1 cellular context compared by ENCODE assay signal in genomic region chr12:53053223-53054111, GRCh38.
TF ChIP-seq lines count a peak whose summit lies in the region.

No MANE protein-coding gene starts in this region.

TF ChIP-seq in HepG2, 621 proteins besides CTCF, POLR2A, EP300 and RAD21 (continued from another document):
- TF ChIP-seq SP5 (CRISPR knock-in tag; IDR thresholded peaks at IDR 0.05; ENCODE audit: borderline replicate concordance, low read depth) = no peak
- no peak for TF ChIP-seq ZNF556 (CRISPR knock-in tag; IDR thresholded peaks at IDR 0.05; ENCODE audit: borderline replicate concordance)
- TF ChIP-seq RBM22 (optimal IDR thresholded peaks at IDR 0.05; ENCODE audit: low read length) = peak; percentile 39
- TF ChIP-seq NBN (conservative IDR thresholded peaks at IDR 0.05) = no peak
- TF ChIP-seq ZBTB7A (CRISPR knock-in tag; IDR thresholded peaks at IDR 0.05) = no peak; the same call in 1 of the 2 replicates
- TF ChIP-seq KDM1A (CRISPR knock-in tag; IDR thresholded peaks at IDR 0.05) = peak; percentile 32; the same call in 1 of the 2 replicates
- peak; percentile 68 for TF ChIP-seq RARA (CRISPR knock-in tag; IDR thresholded peaks at IDR 0.05)
- 0 out of 2 replicates have a peak, but pooled peaks have one; percentile 46 for TF ChIP-seq MIER3 (CRISPR knock-in tag; IDR thresholded peaks at IDR 0.05; ENCODE audit: borderline replicate concordance)
- no peak for TF ChIP-seq ZNF260 (CRISPR knock-in tag; IDR thresholded peaks at IDR 0.05; ENCODE audit: borderline replicate concordance, low read depth)
- no peak for TF ChIP-seq TBP (CRISPR knock-in tag; IDR thresholded peaks at IDR 0.05)
- TF ChIP-seq ZNF224 (CRISPR knock-in tag; IDR thresholded peaks at IDR 0.05) = no peak
- no peak for TF ChIP-seq ZFP90 (CRISPR knock-in tag; IDR thresholded peaks at IDR 0.05; ENCODE audit: borderline replicate concordance)
- no peak for TF ChIP-seq JDP2 (CRISPR knock-in tag; IDR thresholded peaks at IDR 0.05; ENCODE audit: borderline replicate concordance)
- TF ChIP-seq HDAC2 (CRISPR knock-in tag; IDR thresholded peaks at IDR 0.05) = no peak
- TF ChIP-seq ZNF24 (IDR thresholded peaks at IDR 0.05) = no peak
- TF ChIP-seq ZNF781 (CRISPR knock-in tag; IDR thresholded peaks at IDR 0.05; ENCODE audit: borderline replicate concordance, not compliant biosample characterization) = no peak
- TF ChIP-seq, protein P1, sequence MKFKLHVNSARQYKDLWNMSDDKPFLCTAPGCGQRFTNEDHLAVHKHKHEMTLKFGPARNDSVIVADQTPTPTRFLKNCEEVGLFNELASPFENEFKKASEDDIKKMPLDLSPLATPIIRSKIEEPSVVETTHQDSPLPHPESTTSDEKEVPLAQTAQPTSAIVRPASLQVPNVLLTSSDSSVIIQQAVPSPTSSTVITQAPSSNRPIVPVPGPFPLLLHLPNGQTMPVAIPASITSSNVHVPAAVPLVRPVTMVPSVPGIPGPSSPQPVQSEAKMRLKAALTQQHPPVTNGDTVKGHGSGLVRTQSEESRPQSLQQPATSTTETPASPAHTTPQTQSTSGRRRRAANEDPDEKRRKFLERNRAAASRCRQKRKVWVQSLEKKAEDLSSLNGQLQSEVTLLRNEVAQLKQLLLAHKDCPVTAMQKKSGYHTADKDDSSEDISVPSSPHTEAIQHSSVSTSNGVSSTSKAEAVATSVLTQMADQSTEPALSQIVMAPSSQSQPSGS (CRISPR knock-in tag; IDR thresholded peaks at IDR 0.05) = no peak
- no peak for TF ChIP-seq TCF12 (IDR thresholded peaks at IDR 0.05)
- TF ChIP-seq TCF12 (CRISPR knock-in tag; IDR thresholded peaks at IDR 0.05) = 0 out of 2 replicates have a peak, but pooled peaks have one; percentile 20
- TF ChIP-seq, protein P2, sequence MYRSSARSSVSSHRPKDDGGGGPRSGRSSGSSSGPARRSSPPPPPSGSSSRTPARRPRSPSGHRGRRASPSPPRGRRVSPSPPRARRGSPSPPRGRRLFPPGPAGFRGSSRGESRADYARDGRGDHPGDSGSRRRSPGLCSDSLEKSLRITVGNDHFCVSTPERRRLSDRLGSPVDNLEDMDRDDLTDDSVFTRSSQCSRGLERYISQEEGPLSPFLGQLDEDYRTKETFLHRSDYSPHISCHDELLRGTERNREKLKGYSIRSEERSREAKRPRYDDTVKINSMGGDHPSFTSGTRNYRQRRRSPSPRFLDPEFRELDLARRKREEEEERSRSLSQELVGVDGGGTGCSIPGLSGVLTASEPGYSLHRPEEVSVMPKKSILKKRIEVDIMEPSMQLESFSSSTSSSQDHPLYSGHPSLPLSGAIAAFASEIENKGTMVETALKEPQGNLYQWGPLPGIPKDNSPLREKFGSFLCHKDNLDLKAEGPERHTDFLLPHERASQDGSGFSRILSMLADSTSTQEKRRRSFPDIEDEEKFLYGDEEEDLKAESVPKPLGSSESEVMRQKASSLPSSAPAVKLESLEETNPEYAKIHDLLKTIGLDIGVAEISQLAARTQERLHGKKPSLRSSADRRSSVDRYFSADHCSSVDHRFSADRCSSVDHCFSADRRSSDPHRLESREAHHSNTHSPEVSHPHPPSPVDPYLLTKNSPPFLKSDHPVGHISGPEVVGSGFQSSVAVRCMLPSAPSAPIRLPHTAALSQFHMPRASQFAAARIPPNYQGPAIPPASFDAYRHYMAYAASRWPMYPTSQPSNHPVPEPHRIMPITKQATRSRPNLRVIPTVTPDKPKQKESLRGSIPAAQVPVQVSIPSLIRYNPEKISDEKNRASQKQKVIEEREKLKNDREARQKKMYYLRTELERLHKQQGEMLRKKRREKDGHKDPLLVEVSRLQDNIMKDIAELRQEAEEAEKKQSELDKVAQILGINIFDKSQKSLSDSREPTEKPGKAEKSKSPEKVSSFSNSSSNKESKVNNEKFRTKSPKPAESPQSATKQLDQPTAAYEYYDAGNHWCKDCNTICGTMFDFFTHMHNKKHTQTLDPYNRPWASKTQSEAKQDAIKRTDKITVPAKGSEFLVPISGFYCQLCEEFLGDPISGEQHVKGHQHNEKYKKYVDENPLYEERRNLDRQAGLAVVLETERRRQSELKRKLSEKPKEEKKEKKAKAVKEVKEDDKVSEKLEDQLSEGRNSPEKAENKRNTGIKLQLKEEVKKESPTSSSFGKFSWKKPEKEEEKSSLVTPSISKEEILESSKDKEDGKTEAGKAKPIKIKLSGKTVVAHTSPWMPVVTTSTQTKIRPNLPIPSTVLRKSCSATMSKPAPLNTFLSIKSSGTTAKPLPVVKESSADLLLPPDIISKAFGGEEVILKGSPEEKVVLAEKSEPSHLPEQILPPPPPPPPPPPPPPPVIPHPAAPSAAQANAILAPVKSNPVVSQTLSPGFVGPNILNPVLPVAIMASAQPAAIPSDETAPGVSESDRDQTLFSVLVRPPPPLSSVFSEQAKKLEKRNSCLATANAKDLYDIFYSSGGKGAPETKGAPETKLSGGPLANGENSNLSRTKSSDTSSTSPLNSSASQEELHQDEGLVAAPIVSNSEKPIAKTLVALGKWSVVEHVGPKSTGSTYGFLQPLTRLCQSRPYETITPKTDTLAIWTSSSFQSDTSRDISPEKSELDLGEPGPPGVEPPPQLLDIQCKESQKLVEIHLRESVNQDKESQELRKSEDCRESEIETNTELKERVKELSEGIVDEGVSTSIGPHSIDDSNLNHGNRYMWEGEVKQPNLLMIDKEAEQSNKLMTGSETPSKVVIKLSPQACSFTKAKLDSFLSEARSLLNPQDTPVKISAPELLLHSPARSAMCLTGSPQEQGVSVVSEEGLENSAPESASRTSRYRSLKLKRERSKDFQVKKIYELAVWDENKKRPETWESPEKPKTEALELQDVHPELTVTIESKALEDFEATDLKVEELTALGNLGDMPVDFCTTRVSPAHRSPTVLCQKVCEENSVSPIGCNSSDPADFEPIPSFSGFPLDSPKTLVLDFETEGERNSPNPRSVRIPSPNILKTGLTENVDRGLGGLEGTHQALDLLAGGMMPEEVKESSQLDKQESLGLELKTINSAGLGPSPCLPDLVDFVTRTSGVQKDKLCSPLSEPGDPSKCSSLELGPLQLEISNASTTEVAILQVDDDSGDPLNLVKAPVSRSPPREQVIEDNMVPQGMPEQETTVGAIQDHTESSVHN (CRISPR knock-in tag; IDR thresholded peaks at IDR 0.05) = no peak
- no peak for TF ChIP-seq MNT (IDR thresholded peaks at IDR 0.05)
- peak; percentile 71; the same call in 1 of the 2 replicates for TF ChIP-seq ZNF792 (CRISPR knock-in tag; IDR thresholded peaks at IDR 0.05)
- no peak; the same call in none of the 2 replicates for TF ChIP-seq RXRA (CRISPR knock-in tag; IDR thresholded peaks at IDR 0.05)
- TF ChIP-seq ZNF256 (CRISPR knock-in tag; conservative IDR thresholded peaks at IDR 0.05) = no peak
- no peak for TF ChIP-seq ZNF329 (CRISPR knock-in tag; IDR thresholded peaks at IDR 0.05; ENCODE audit: low read depth)
- no peak for TF ChIP-seq PBX3 (CRISPR knock-in tag; IDR thresholded peaks at IDR 0.05; ENCODE audit: borderline replicate concordance)
- TF ChIP-seq ZNF432 (CRISPR knock-in tag; IDR thresholded peaks at IDR 0.05; ENCODE audit: borderline replicate concordance) = no peak
- TF ChIP-seq MIER2 (CRISPR knock-in tag; IDR thresholded peaks at IDR 0.05) = peak; percentile 60; the same call in 1 of the 2 replicates
- no peak for TF ChIP-seq SIX1 (CRISPR knock-in tag; IDR thresholded peaks at IDR 0.05; ENCODE audit: borderline replicate concordance)
- no peak for TF ChIP-seq EEA1 (CRISPR knock-in tag; IDR thresholded peaks at IDR 0.05; ENCODE audit: borderline replicate concordance)
- TF ChIP-seq RCOR2 (CRISPR knock-in tag; IDR thresholded peaks at IDR 0.05) = no peak
- TF ChIP-seq FOXM1 (CRISPR knock-in tag; IDR thresholded peaks at IDR 0.05) = no peak
- no peak for TF ChIP-seq SIN3B (IDR thresholded peaks at IDR 0.05; ENCODE audit: low read length)
- no peak for TF ChIP-seq HOXA5 (CRISPR knock-in tag; IDR thresholded peaks at IDR 0.05)
- TF ChIP-seq, protein P3, sequence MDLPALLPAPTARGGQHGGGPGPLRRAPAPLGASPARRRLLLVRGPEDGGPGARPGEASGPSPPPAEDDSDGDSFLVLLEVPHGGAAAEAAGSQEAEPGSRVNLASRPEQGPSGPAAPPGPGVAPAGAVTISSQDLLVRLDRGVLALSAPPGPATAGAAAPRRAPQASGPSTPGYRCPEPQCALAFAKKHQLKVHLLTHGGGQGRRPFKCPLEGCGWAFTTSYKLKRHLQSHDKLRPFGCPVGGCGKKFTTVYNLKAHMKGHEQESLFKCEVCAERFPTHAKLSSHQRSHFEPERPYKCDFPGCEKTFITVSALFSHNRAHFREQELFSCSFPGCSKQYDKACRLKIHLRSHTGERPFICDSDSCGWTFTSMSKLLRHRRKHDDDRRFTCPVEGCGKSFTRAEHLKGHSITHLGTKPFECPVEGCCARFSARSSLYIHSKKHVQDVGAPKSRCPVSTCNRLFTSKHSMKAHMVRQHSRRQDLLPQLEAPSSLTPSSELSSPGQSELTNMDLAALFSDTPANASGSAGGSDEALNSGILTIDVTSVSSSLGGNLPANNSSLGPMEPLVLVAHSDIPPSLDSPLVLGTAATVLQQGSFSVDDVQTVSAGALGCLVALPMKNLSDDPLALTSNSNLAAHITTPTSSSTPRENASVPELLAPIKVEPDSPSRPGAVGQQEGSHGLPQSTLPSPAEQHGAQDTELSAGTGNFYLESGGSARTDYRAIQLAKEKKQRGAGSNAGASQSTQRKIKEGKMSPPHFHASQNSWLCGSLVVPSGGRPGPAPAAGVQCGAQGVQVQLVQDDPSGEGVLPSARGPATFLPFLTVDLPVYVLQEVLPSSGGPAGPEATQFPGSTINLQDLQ (CRISPR knock-in tag; IDR thresholded peaks at IDR 0.05) = no peak
- TF ChIP-seq ZNF460 (CRISPR knock-in tag; IDR thresholded peaks at IDR 0.05; ENCODE audit: borderline replicate concordance) = no peak
- no peak for TF ChIP-seq JUNB (CRISPR knock-in tag; IDR thresholded peaks at IDR 0.05; ENCODE audit: borderline replicate concordance)
- TF ChIP-seq PHF5A (CRISPR knock-in tag; IDR thresholded peaks at IDR 0.05; ENCODE audit: low read depth, unreplicated experiment) = peak; percentile 56
- TF ChIP-seq SALL2 (CRISPR knock-in tag; IDR thresholded peaks at IDR 0.05) = no peak
- TF ChIP-seq TEAD3 (CRISPR knock-in tag; optimal IDR thresholded peaks at IDR 0.05; ENCODE audit: borderline replicate concordance) = peak; percentile 67
- peak; percentile 19 for TF ChIP-seq SKI (IDR thresholded peaks at IDR 0.05; ENCODE audit: partially characterized antibody)
- TF ChIP-seq PATZ1 (CRISPR knock-in tag; IDR thresholded peaks at IDR 0.05) = peak; percentile 83
- TF ChIP-seq, protein P4, sequence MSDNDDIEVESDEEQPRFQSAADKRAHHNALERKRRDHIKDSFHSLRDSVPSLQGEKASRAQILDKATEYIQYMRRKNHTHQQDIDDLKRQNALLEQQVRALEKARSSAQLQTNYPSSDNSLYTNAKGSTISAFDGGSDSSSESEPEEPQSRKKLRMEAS (IDR thresholded peaks at IDR 0.05) = no peak
- TF ChIP-seq ZNF205 (CRISPR knock-in tag; IDR thresholded peaks at IDR 0.05) = no peak
- TF ChIP-seq ZFX (CRISPR knock-in tag; IDR thresholded peaks at IDR 0.05; ENCODE audit: low read depth) = peak; percentile 69
- no peak for TF ChIP-seq ZNF562 (CRISPR knock-in tag; IDR thresholded peaks at IDR 0.05; ENCODE audit: borderline replicate concordance)
- TF ChIP-seq MATR3 (CRISPR knock-in tag; IDR thresholded peaks at IDR 0.05) = no peak
- TF ChIP-seq FOXJ3 (CRISPR knock-in tag; IDR thresholded peaks at IDR 0.05; ENCODE audit: borderline replicate concordance) = no peak
- no peak for TF ChIP-seq HOXD1 (CRISPR knock-in tag; IDR thresholded peaks at IDR 0.05)
- no peak for TF ChIP-seq NR2F6 (IDR thresholded peaks at IDR 0.05)
- no peak for TF ChIP-seq NR2F6 (CRISPR knock-in tag; IDR thresholded peaks at IDR 0.05)
- no peak; the same call in 1 of the 2 replicates for TF ChIP-seq ESRRA (CRISPR knock-in tag; IDR thresholded peaks at IDR 0.05; ENCODE audit: low read depth)
- no peak for TF ChIP-seq ZKSCAN5 (CRISPR knock-in tag; IDR thresholded peaks at IDR 0.05)
TF ChIP-seq in HepG2: peak in this region for 84.
